ENCODE assay signal across 8 cellular contexts in genomic region chr5:136028782-136029742, GRCh38. TPM values are rescaled to one million over a fixed set of nuclear protein-coding genes. Genes with fewer than 3 reads are reported as not detected.
A peak's percentile ranks its signal among the peaks of the same experiment; 100 is the strongest.
DNase-seq lines count a peak whose midpoint lies in the region; ATAC-seq and TF ChIP-seq lines count a peak whose summit lies in the region.

TGFBI (plus strand) TSS chr5:136028988; CDS start chr5:136029056, 68 bp downstream.

- intact Hi-C loops in A673 (cut with micrococcal nuclease; ENCODE audit: unreplicated experiment) (no loop called here), upper lobe of right lung (cut with DNase I) (no loop called here)

- H3K9me3 ChIP-seq in A673 (ENCODE audit: low read depth, low read length, poor library complexity, severe bottlenecking) (no peaks in the 10 kb centered on the region), upper lobe of right lung (no peaks in the 10 kb centered on the region)

- H3K4me3 ChIP-seq in A673 (ENCODE audit: low read depth, low read length, poor library complexity, severe bottlenecking) (peak within 1 kb of the TSS; percentile 44), epithelial cell of proximal tubule (ENCODE audit: low read depth, low read length) (peak within 1 kb of the TSS; percentile 74), upper lobe of right lung (peak within 1 kb of the TSS; percentile 65)

- H3K36me3 ChIP-seq in A673 (ENCODE audit: insufficient read depth, low read length, poor library complexity, severe bottlenecking) (no peaks in the 10 kb centered on the region), upper lobe of right lung (no peaks in the 10 kb centered on the region)

- POLR2A ChIA-PET in A673 (lab: Charles Lee; ENCODE audit: low non-redundant PET): no interaction called here

- CTCF ChIA-PET in A673 (lab: Charles Lee): no interaction called here

- H3K27ac ChIP-seq in A673 (ENCODE audit: low read depth, low read length, poor library complexity, severe bottlenecking): peak within 1 kb of the TSS; percentile 45
- H3K27ac ChIP-seq in upper lobe of right lung: peak within 1 kb of the TSS; percentile 65

- no TSS peak for BruUV-seq in A673 (replicated peaks; lab: Mats Ljungman, UMichigan)

- H3K4me1 ChIP-seq in A673 (ENCODE audit: insufficient read depth, low read length, poor library complexity, severe bottlenecking) (peaks cover 53% of the 10 kb centered on the region), upper lobe of right lung (peaks cover 31% of the 10 kb centered on the region)

- H3K27me3 ChIP-seq in A673 (replicated peaks; ENCODE audit: insufficient read depth, low read depth, low read length, poor library complexity) (no peaks in the 10 kb centered on the region), upper lobe of right lung (no peaks in the 10 kb centered on the region)

- ATAC-seq in GM19397 (IDR thresholded peaks at IDR 0.05; ENCODE audit: unreplicated experiment) (peak; percentile 58), upper lobe of right lung (peak; percentile 95), HG02642 (IDR thresholded peaks at IDR 0.05; ENCODE audit: poor library complexity, unreplicated experiment) (no peak)

- TF ChIP-seq CTCF in A673 (conservative IDR thresholded peaks at IDR 0.05; ENCODE audit: low read depth, low read length) (no peak), epithelial cell of proximal tubule (conservative IDR thresholded peaks at IDR 0.05; ENCODE audit: low read depth, low read length) (no peak), upper lobe of right lung (IDR thresholded peaks at IDR 0.05) (peak; percentile 7)

- DNase-seq in A673 (ENCODE audit: low spot score) (peak; percentile 63), RPMI8226 (peak; percentile 57), epithelial cell of proximal tubule (ENCODE audit: low read depth) (no peak), mesenteric fat pad (ENCODE audit: low spot score) (no peak), upper lobe of right lung (peak; percentile 88), NCI-H1694 (lab: John Stamatoyannopoulos, UW) (no peak)

RNA-seq across cellular contexts. Expression of gene TGFBI, which starts in this region (rescaled TPM):
- 108 and 115 TPM in 2 replicates for total RNA-seq in A673 (2021)
- total RNA-seq in epithelial cell of proximal tubule: 336 and 371 TPM in 2 replicates
- 254 TPM for total RNA-seq in mesenteric fat pad
- total RNA-seq in upper lobe of right lung: 96.7 TPM

Comparison
In these comparisons a context has a peak if more than half of its experiments do, and no peak if none do; other contexts are left out.
1. DNase-seq: peak in A673 (single experiment), RPMI8226 (single experiment) and upper lobe of right lung (single experiment); none in epithelial cell of proximal tubule (single experiment), mesenteric fat pad (single experiment) and NCI-H1694 (single experiment).
2. Peak in every context shown above with its lines, with median percentiles within 50 percentile points of each other: H3K4me3 ChIP-seq.